12 cellular contexts compared by ENCODE assay signal in genomic region chr7:46990761-46991160, GRCh38.
"Had no signal": no experiment of that assay in that cellular context is flagged by ENCODE, and none has a peak within 500 bp of the region (broad histone marks: within the 10 kb centered on the region; RNA-seq: fewer than 3 reads in every experiment).

No MANE protein-coding gene starts in this region.

- H3K4me1 ChIP-seq: breast epithelium, right atrium auricular region had no signal

- H3K4me2 ChIP-seq: smooth muscle cell had no signal

- H3K27ac ChIP-seq: breast epithelium, right atrium auricular region had no signal

- DNase-seq: activated CD4-positive, alpha-beta T cell treated with anti-CD3 and anti-CD28 coated beads, Interleukin-2, amount 10 ng/mL, durations not matched to agents 7 days and 5 days; activated CD8-positive, alpha-beta memory T cell treated with anti-CD3 and anti-CD28 coated beads, Interleukin-2, amount 50 U/mL, for 48 hours; activated naive CD8-positive, alpha-beta T cell treated with anti-CD3 and anti-CD28 coated beads for 36 hours; cerebellar nuclear complex; effector memory CD4-positive, alpha-beta T cell; kidney glomerular epithelial cell; stimulated activated CD4-positive, alpha-beta T cell treated with anti-CD3 and anti-CD28 coated beads, Interleukin-4, amount 100 ng/mL, for 4 hours; stimulated activated CD8-positive, alpha-beta memory T cell treated with anti-CD3 and anti-CD28 coated beads, Interleukin-4, amount 100 ng/mL, for 48 hours; stimulated activated naive CD4-positive, alpha-beta T cell treated with Interleukin-2 at 50 U/mL for 16 hours had no signal

- H3K4me3 ChIP-seq: breast epithelium, right atrium auricular region, smooth muscle cell had no signal

- H3K36me3 ChIP-seq: breast epithelium, right atrium auricular region had no signal

- H3K27me3 ChIP-seq: breast epithelium, right atrium auricular region had no signal

- H3K9me3 ChIP-seq: breast epithelium, right atrium auricular region had no signal
